8 cellular contexts compared by ENCODE assay signal in the genomic region with DNA sequence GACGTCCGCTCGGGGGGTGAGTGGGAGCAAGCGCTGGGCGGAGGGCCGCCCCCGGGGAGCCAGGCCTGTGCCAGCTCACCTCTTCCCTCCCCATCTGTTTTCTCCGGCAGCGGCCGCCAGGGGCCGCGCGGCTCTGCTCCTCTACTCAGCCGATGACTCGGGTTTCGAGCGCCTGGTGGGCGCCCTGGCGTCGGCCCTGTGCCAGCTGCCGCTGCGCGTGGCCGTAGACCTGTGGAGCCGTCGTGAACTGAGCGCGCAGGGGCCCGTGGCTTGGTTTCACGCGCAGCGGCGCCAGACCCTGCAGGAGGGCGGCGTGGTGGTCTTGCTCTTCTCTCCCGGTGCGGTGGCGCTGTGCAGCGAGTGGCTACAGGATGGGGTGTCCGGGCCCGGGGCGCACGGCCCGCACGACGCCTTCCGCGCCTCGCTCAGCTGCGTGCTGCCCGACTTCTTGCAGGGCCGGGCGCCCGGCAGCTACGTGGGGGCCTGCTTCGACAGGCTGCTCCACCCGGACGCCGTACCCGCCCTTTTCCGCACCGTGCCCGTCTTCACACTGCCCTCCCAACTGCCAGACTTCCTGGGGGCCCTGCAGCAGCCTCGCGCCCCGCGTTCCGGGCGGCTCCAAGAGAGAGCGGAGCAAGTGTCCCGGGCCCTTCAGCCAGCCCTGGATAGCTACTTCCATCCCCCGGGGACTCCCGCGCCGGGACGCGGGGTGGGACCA. TPM values are rescaled to one million over a fixed set of nuclear protein-coding genes. Genes with fewer than 3 reads are reported as not detected.
DNase-seq lines count a peak whose midpoint lies in the region; ATAC-seq, FAIRE-seq and TF ChIP-seq lines count a peak whose summit lies in the region.

No MANE protein-coding gene starts in this region.

- TF ChIP-seq EP300 in HepG2 (IDR thresholded peaks at IDR 0.05; ENCODE audit: low read depth in 2 of 2, low read length in 2 of 2) (no peak), HepG2 (CRISPR knock-in tag; IDR thresholded peaks at IDR 0.05; ENCODE audit: borderline replicate concordance) (no peak)

- WGBS in HepG2 (ENCODE audit: low lambda C conversion rate) = 0% methylated on average over 7 of the region's 77 CpGs

- peak; percentile 90 for TF ChIP-seq CTCF in HepG2 (CRISPR knock-in tag; IDR thresholded peaks at IDR 0.05)

- no peaks in the 10 kb centered on the region for H3K9me3 ChIP-seq in HepG2 (ENCODE audit: low read length)

- DNase-seq in AG08396 (ENCODE audit: low spot score) (peak; percentile 88), NCI-H2227 (lab: John Stamatoyannopoulos, UW; ENCODE audit: unreplicated experiment) (peak; percentile 79), HepG2 (ENCODE audit: low spot score) (peak; percentile 70)
- DNase-seq in activated CD4-positive, alpha-beta T cell treated with anti-CD3 and anti-CD28 coated beads for 1 hour = peak; percentile 84
- peak; percentile 82 for DNase-seq in stimulated activated CD4-positive, alpha-beta T cell treated with anti-CD3 and anti-CD28 coated beads, Interleukin-2, amount 100 ng/mL, for 48 hours

- H3K9ac ChIP-seq in HepG2 (ENCODE audit: insufficient read depth, low read depth, low read length) = peak overlapping the region; percentile 85

- H3K79me2 ChIP-seq in HepG2 (ENCODE audit: insufficient read depth, low read length) = peaks cover 20% of the 10 kb centered on the region

- CTCF ChIA-PET in HepG2 (lab: Yijun Ruan, JAX; ENCODE audit: low intra/inter-chr PET ratio, low total read pairs) = interaction anchor here (0.9 to 3.1 kb wide), 2 partner anchors 13 to 71 kb away, joined by 4 to 14 read pairs; no protein-coding TSS in a partner anchor

- H3K4me3 ChIP-seq in HepG2 (replicated peaks in 1 of 3; ENCODE audit: insufficient read depth in 1 of 3, low read depth in 2 of 3, low read length in 3 of 3) = peak overlapping the region; percentile 64 to 82 (median 80); a peak in 5 of 6 replicates

- POLR2A ChIA-PET in HepG2 (lab: Yijun Ruan, JAX) = interaction anchor here (0.7 to 7.6 kb wide), 41 partner anchors 10 to 570 kb away, joined by 3 to 124 read pairs (median 5); partner anchors contain the start of genes ARPC4, FANCD2, IL17RC and IL17RE

- H2AFZ ChIP-seq in HepG2 (ENCODE audit: low read length) = no peak overlapping the region

- H3K36me3 ChIP-seq in HepG2 (replicated peaks in 1 of 2; ENCODE audit: control insufficient read depth in 1 of 2, insufficient read depth in 2 of 2, low read length in 2 of 2) = peaks cover 0 to 18% of the 10 kb centered on the region in 2 experiments; a peak in 2 of 5 replicates

- H3K4me2 ChIP-seq in HepG2 (ENCODE audit: low read depth, low read length) = peak overlapping the region; percentile 86

- H4K20me1 ChIP-seq in HepG2 (ENCODE audit: insufficient read depth, low read length) = no peaks in the 10 kb centered on the region

- intact Hi-C loops in HepG2 (cut with micrococcal nuclease; ENCODE audit: unreplicated experiment) = loop anchor here (1.0 to 5.0 kb wide), 4 partner anchors 14 to 93 kb away; partner anchors contain the start of gene FANCD2

- TF ChIP-seq RAD21 in HepG2 (CRISPR knock-in tag; IDR thresholded peaks at IDR 0.05) = peak; percentile 84

- TSS peak; percentile 85 for BruUV-seq in HepG2 (replicated peaks; lab: Mats Ljungman, UMichigan)

- TF ChIP-seq POLR2A in HepG2 (IDR thresholded peaks at IDR 0.05; ENCODE audit: insufficient read depth in 1 of 2, low read depth in 2 of 2, low read length in 2 of 2) = 0 out of 4 replicates have a peak, but pooled peaks of 1 of the 2 experiments have one; percentile 59

- peaks cover 40% of the 10 kb centered on the region for H3K4me1 ChIP-seq in HepG2 (ENCODE audit: insufficient read depth, low read length)

- in situ Hi-C loops in HepG2 (cut with HindIII; ENCODE audit: extremely low pct_ligation_motif_present, low pct_unique_long_range_greater_than_20kb) = no loop called here

- H3K27me3 ChIP-seq in HepG2 (ENCODE audit: control insufficient read depth in 1 of 2, insufficient read depth in 2 of 2, low read length in 2 of 2) = no peaks in the 10 kb centered on the region

- H3K27ac ChIP-seq in cingulate gyrus (ENCODE audit: low read depth, low read length) = peak overlapping the region; percentile 94
- H3K27ac ChIP-seq in HepG2 (ENCODE audit: extremely low read length, insufficient read depth, low read length) = peak overlapping the region; percentile 92

- FAIRE-seq in HepG2 (lab: Jason Lieb, UNC) = no peak

- ATAC-seq in GM18858 (IDR thresholded peaks at IDR 0.05; ENCODE audit: unreplicated experiment) = peak; percentile 56
- peak; percentile 28 for ATAC-seq in HG03060 (IDR thresholded peaks at IDR 0.05; ENCODE audit: low read depth, unreplicated experiment)
- peak; percentile 88 for ATAC-seq in HepG2

RNA-seq across cellular contexts. Expression of gene CRELD1, which starts 0.6 kb away (rescaled TPM):
- 12.0 and 27.1 TPM in 2 replicates for total RNA-seq in HepG2 (2016; rRNA removed; fragmentation: Illumina TruSeq; extraction: Trizol)
- 5.5 and 6.3 TPM in 2 replicates for total RNA-seq in HepG2 (2016; cell fraction: cytosol; rRNA removed; fragmentation: Illumina TruSeq; extraction: Trizol; ENCODE audit: low read depth)
- 10.5 and 28.2 TPM in 2 replicates for total RNA-seq in HepG2 (2016; cell fraction: insoluble cytoplasmic fraction; rRNA removed; fragmentation: Illumina TruSeq; extraction: Trizol)
- total RNA-seq in HepG2 (2016; cell fraction: membrane; rRNA removed; fragmentation: Illumina TruSeq; extraction: Trizol) = 8.2 and 8.3 TPM in 2 replicates
- 29.9 and 34.8 TPM in 2 replicates for total RNA-seq in HepG2 (2016; cell fraction: nucleus; rRNA removed; fragmentation: Illumina TruSeq; extraction: Trizol)
- 61.9 and 75.9 TPM in 2 replicates for polyA plus RNA-seq in HepG2 (2011; rRNA removed)
- 73.8 and 82.2 TPM in 2 replicates for polyA plus RNA-seq in HepG2 (2011; cell fraction: cytosol; rRNA removed)
- polyA plus RNA-seq in HepG2 (2011; cell fraction: nucleus; rRNA removed) = 172 and 195 TPM in 2 replicates
- polyA plus RNA-seq in HepG2 (2012) = 41.6 and 60.4 TPM in 2 replicates
- 3.9 and 4.5 TPM in 2 replicates for polyA plus RNA-seq in HepG2 (2016; cell fraction: cytosol; fragmentation: Illumina TruSeq; extraction: Trizol; ENCODE audit: low read depth)
- polyA plus RNA-seq in HepG2 (2016; cell fraction: insoluble cytoplasmic fraction; fragmentation: Illumina TruSeq; extraction: Trizol; ENCODE audit: low read depth) = 9.1 and 10.0 TPM in 2 replicates
- 6.9 and 8.5 TPM in 2 replicates for polyA plus RNA-seq in HepG2 (2016; cell fraction: membrane; fragmentation: Illumina TruSeq; extraction: Trizol; ENCODE audit: low read depth)
- polyA plus RNA-seq in HepG2 (2016; cell fraction: nucleus; fragmentation: Illumina TruSeq; extraction: Trizol; ENCODE audit: insufficient read depth, low read depth) = 74.9 and 77.9 TPM in 2 replicates
- 9.2 and 39.2 TPM in 2 replicates for polyA minus RNA-seq in HepG2 (2011; rRNA and poly(A)+ RNA removed; ENCODE audit: low replicate concordance)
- 10.7 and 13.6 TPM in 2 replicates for polyA minus RNA-seq in HepG2 (2011; cell fraction: cytosol; rRNA and poly(A)+ RNA removed)
- 19.3 and 20.9 TPM in 2 replicates for polyA minus RNA-seq in HepG2 (2011; cell fraction: nucleus; rRNA and poly(A)+ RNA removed)

RNA-seq across cellular contexts. Expression of gene IL17RC, which starts 16.1 kb away (rescaled TPM):
- 10.7 and 20.7 TPM in 2 replicates for total RNA-seq in HepG2 (2016; rRNA removed; fragmentation: Illumina TruSeq; extraction: Trizol)
- total RNA-seq in HepG2 (2016; cell fraction: cytosol; rRNA removed; fragmentation: Illumina TruSeq; extraction: Trizol; ENCODE audit: low read depth) = 5.7 and 7.7 TPM in 2 replicates
- total RNA-seq in HepG2 (2016; cell fraction: insoluble cytoplasmic fraction; rRNA removed; fragmentation: Illumina TruSeq; extraction: Trizol) = 8.6 and 18.1 TPM in 2 replicates
- total RNA-seq in HepG2 (2016; cell fraction: membrane; rRNA removed; fragmentation: Illumina TruSeq; extraction: Trizol) = 11.4 and 12.8 TPM in 2 replicates
- 21.6 and 25.0 TPM in 2 replicates for total RNA-seq in HepG2 (2016; cell fraction: nucleus; rRNA removed; fragmentation: Illumina TruSeq; extraction: Trizol)
- 24.0 and 31.7 TPM in 2 replicates for polyA plus RNA-seq in HepG2 (2011; rRNA removed)
- 13.6 and 19.2 TPM in 2 replicates for polyA plus RNA-seq in HepG2 (2011; cell fraction: cytosol; rRNA removed)
- 108 and 112 TPM in 2 replicates for polyA plus RNA-seq in HepG2 (2011; cell fraction: nucleus; rRNA removed)
- polyA plus RNA-seq in HepG2 (2012) = 13.5 and 15.0 TPM in 2 replicates
- 4.6 and 5.5 TPM in 2 replicates for polyA plus RNA-seq in HepG2 (2016; cell fraction: cytosol; fragmentation: Illumina TruSeq; extraction: Trizol; ENCODE audit: low read depth)
- polyA plus RNA-seq in HepG2 (2016; cell fraction: insoluble cytoplasmic fraction; fragmentation: Illumina TruSeq; extraction: Trizol; ENCODE audit: low read depth) = 7.3 and 9.2 TPM in 2 replicates
- 9.4 and 10.5 TPM in 2 replicates for polyA plus RNA-seq in HepG2 (2016; cell fraction: membrane; fragmentation: Illumina TruSeq; extraction: Trizol; ENCODE audit: low read depth)
- 42.0 and 44.2 TPM in 2 replicates for polyA plus RNA-seq in HepG2 (2016; cell fraction: nucleus; fragmentation: Illumina TruSeq; extraction: Trizol; ENCODE audit: insufficient read depth, low read depth)
- 31.2 and 33.6 TPM in 2 replicates for polyA minus RNA-seq in HepG2 (2011; rRNA and poly(A)+ RNA removed; ENCODE audit: low replicate concordance)
- polyA minus RNA-seq in HepG2 (2011; cell fraction: cytosol; rRNA and poly(A)+ RNA removed) = 11.5 and 11.9 TPM in 2 replicates
- 21.0 and 29.7 TPM in 2 replicates for polyA minus RNA-seq in HepG2 (2011; cell fraction: nucleus; rRNA and poly(A)+ RNA removed)

RNA-seq across cellular contexts. Expression of gene PRRT3, which starts 19.2 kb away (rescaled TPM):
- total RNA-seq in HepG2 (2016; rRNA removed; fragmentation: Illumina TruSeq; extraction: Trizol) = 0.29 and 0.44 TPM in 2 replicates
- total RNA-seq in HepG2 (2016; cell fraction: cytosol; rRNA removed; fragmentation: Illumina TruSeq; extraction: Trizol; ENCODE audit: low read depth) = 0.30 and 0.44 TPM in 2 replicates
- total RNA-seq in HepG2 (2016; cell fraction: insoluble cytoplasmic fraction; rRNA removed; fragmentation: Illumina TruSeq; extraction: Trizol) = 0.19 and 0.37 TPM in 2 replicates
- total RNA-seq in HepG2 (2016; cell fraction: membrane; rRNA removed; fragmentation: Illumina TruSeq; extraction: Trizol) = 0.37 and 0.41 TPM in 2 replicates
- 0.34 and 0.47 TPM in 2 replicates for total RNA-seq in HepG2 (2016; cell fraction: nucleus; rRNA removed; fragmentation: Illumina TruSeq; extraction: Trizol)
- 0.22 and 0.26 TPM in 2 replicates for polyA plus RNA-seq in HepG2 (2011; rRNA removed)
- 0.21 and 0.32 TPM in 2 replicates for polyA plus RNA-seq in HepG2 (2011; cell fraction: cytosol; rRNA removed)
- 0.61 and 0.68 TPM in 2 replicates for polyA plus RNA-seq in HepG2 (2011; cell fraction: nucleus; rRNA removed)
- 0.27 and 0.59 TPM in 2 replicates for polyA plus RNA-seq in HepG2 (2012)
- 0.18 and 0.20 TPM in 2 replicates for polyA plus RNA-seq in HepG2 (2016; cell fraction: cytosol; fragmentation: Illumina TruSeq; extraction: Trizol; ENCODE audit: low read depth)
- polyA plus RNA-seq in HepG2 (2016; cell fraction: insoluble cytoplasmic fraction; fragmentation: Illumina TruSeq; extraction: Trizol; ENCODE audit: low read depth) = 0.21 and 0.25 TPM in 2 replicates
- polyA plus RNA-seq in HepG2 (2016; cell fraction: membrane; fragmentation: Illumina TruSeq; extraction: Trizol; ENCODE audit: low read depth) = 0.25 and 0.29 TPM in 2 replicates
- 0.30 and 0.43 TPM in 2 replicates for polyA plus RNA-seq in HepG2 (2016; cell fraction: nucleus; fragmentation: Illumina TruSeq; extraction: Trizol; ENCODE audit: insufficient read depth, low read depth)
- polyA minus RNA-seq in HepG2 (2011; rRNA and poly(A)+ RNA removed; ENCODE audit: low replicate concordance) = 0.63 and 0.66 TPM in 2 replicates
- polyA minus RNA-seq in HepG2 (2011; cell fraction: cytosol; rRNA and poly(A)+ RNA removed) = 0.18 and 0.30 TPM in 2 replicates
- polyA minus RNA-seq in HepG2 (2011; cell fraction: nucleus; rRNA and poly(A)+ RNA removed) = 0.75 and 0.90 TPM in 2 replicates

RNA-seq across cellular contexts. Expression of gene IL17RE, which starts 30.4 kb away (rescaled TPM):
- total RNA-seq in HepG2 (2016; rRNA removed; fragmentation: Illumina TruSeq; extraction: Trizol) = 6.7 and 14.5 TPM in 2 replicates
- total RNA-seq in HepG2 (2016; cell fraction: cytosol; rRNA removed; fragmentation: Illumina TruSeq; extraction: Trizol; ENCODE audit: low read depth) = 2.7 and 3.5 TPM in 2 replicates
- total RNA-seq in HepG2 (2016; cell fraction: insoluble cytoplasmic fraction; rRNA removed; fragmentation: Illumina TruSeq; extraction: Trizol) = 6.0 and 11.8 TPM in 2 replicates
- 4.7 and 5.3 TPM in 2 replicates for total RNA-seq in HepG2 (2016; cell fraction: membrane; rRNA removed; fragmentation: Illumina TruSeq; extraction: Trizol)
- 15.9 and 16.0 TPM in 2 replicates for total RNA-seq in HepG2 (2016; cell fraction: nucleus; rRNA removed; fragmentation: Illumina TruSeq; extraction: Trizol)
- polyA plus RNA-seq in HepG2 (2011; rRNA removed) = 24.1 and 36.3 TPM in 2 replicates
- polyA plus RNA-seq in HepG2 (2011; cell fraction: cytosol; rRNA removed) = 12.1 and 13.8 TPM in 2 replicates
- 99.7 and 101 TPM in 2 replicates for polyA plus RNA-seq in HepG2 (2011; cell fraction: nucleus; rRNA removed)
- polyA plus RNA-seq in HepG2 (2012) = 13.7 and 18.1 TPM in 2 replicates
- polyA plus RNA-seq in HepG2 (2016; cell fraction: cytosol; fragmentation: Illumina TruSeq; extraction: Trizol; ENCODE audit: low read depth) = 2.0 and 2.3 TPM in 2 replicates
- polyA plus RNA-seq in HepG2 (2016; cell fraction: insoluble cytoplasmic fraction; fragmentation: Illumina TruSeq; extraction: Trizol; ENCODE audit: low read depth) = 7.0 and 8.1 TPM in 2 replicates
- polyA plus RNA-seq in HepG2 (2016; cell fraction: membrane; fragmentation: Illumina TruSeq; extraction: Trizol; ENCODE audit: low read depth) = 3.3 and 3.7 TPM in 2 replicates
- 31.0 and 39.3 TPM in 2 replicates for polyA plus RNA-seq in HepG2 (2016; cell fraction: nucleus; fragmentation: Illumina TruSeq; extraction: Trizol; ENCODE audit: insufficient read depth, low read depth)
- polyA minus RNA-seq in HepG2 (2011; rRNA and poly(A)+ RNA removed; ENCODE audit: low replicate concordance) = 2.4 and 35.1 TPM in 2 replicates
- 6.0 and 7.9 TPM in 2 replicates for polyA minus RNA-seq in HepG2 (2011; cell fraction: cytosol; rRNA and poly(A)+ RNA removed)
- polyA minus RNA-seq in HepG2 (2011; cell fraction: nucleus; rRNA and poly(A)+ RNA removed) = 22.7 and 33.4 TPM in 2 replicates

RNA-seq across cellular contexts. Expression of gene JAGN1, which starts 42.6 kb away (rescaled TPM):
- total RNA-seq in HepG2 (2016; rRNA removed; fragmentation: Illumina TruSeq; extraction: Trizol) = 40.9 and 50.9 TPM in 2 replicates
- total RNA-seq in HepG2 (2016; cell fraction: cytosol; rRNA removed; fragmentation: Illumina TruSeq; extraction: Trizol; ENCODE audit: low read depth) = 30.5 and 31.6 TPM in 2 replicates
- 39.2 and 48.3 TPM in 2 replicates for total RNA-seq in HepG2 (2016; cell fraction: insoluble cytoplasmic fraction; rRNA removed; fragmentation: Illumina TruSeq; extraction: Trizol)
- total RNA-seq in HepG2 (2016; cell fraction: membrane; rRNA removed; fragmentation: Illumina TruSeq; extraction: Trizol) = 58.9 and 62.5 TPM in 2 replicates
- total RNA-seq in HepG2 (2016; cell fraction: nucleus; rRNA removed; fragmentation: Illumina TruSeq; extraction: Trizol) = 26.1 and 35.8 TPM in 2 replicates
- 49.9 and 59.1 TPM in 2 replicates for polyA plus RNA-seq in HepG2 (2011; rRNA removed)
- polyA plus RNA-seq in HepG2 (2011; cell fraction: cytosol; rRNA removed) = 62.8 and 77.2 TPM in 2 replicates
- polyA plus RNA-seq in HepG2 (2011; cell fraction: nucleus; rRNA removed) = 15.6 and 21.2 TPM in 2 replicates
- polyA plus RNA-seq in HepG2 (2012) = 51.5 and 51.6 TPM in 2 replicates
- 34.8 and 36.6 TPM in 2 replicates for polyA plus RNA-seq in HepG2 (2016; cell fraction: cytosol; fragmentation: Illumina TruSeq; extraction: Trizol; ENCODE audit: low read depth)
- 49.7 and 50.5 TPM in 2 replicates for polyA plus RNA-seq in HepG2 (2016; cell fraction: insoluble cytoplasmic fraction; fragmentation: Illumina TruSeq; extraction: Trizol; ENCODE audit: low read depth)
- polyA plus RNA-seq in HepG2 (2016; cell fraction: membrane; fragmentation: Illumina TruSeq; extraction: Trizol; ENCODE audit: low read depth) = 63.1 and 68.7 TPM in 2 replicates
- polyA plus RNA-seq in HepG2 (2016; cell fraction: nucleus; fragmentation: Illumina TruSeq; extraction: Trizol; ENCODE audit: insufficient read depth, low read depth) = 55.7 and 65.1 TPM in 2 replicates
- 106 and 114 TPM in 2 replicates for polyA minus RNA-seq in HepG2 (2011; rRNA and poly(A)+ RNA removed; ENCODE audit: low replicate concordance)
- 28.1 and 40.9 TPM in 2 replicates for polyA minus RNA-seq in HepG2 (2011; cell fraction: cytosol; rRNA and poly(A)+ RNA removed)
- polyA minus RNA-seq in HepG2 (2011; cell fraction: nucleus; rRNA and poly(A)+ RNA removed) = 16.2 and 24.0 TPM in 2 replicates

Comparison
In these comparisons a context has a peak if more than half of its experiments do, and no peak if none do; other contexts are left out.
1. Peak in every context shown above with its lines: DNase-seq, ATAC-seq, H3K4me3 ChIP-seq and H3K27ac ChIP-seq.
2. ATAC-seq: peak in every context shown above with its lines; median percentile 88 in HepG2; 56 in GM18858; 28 in HG03060.